ENCODE assay signal across 1 cellular context in the genomic region with DNA sequence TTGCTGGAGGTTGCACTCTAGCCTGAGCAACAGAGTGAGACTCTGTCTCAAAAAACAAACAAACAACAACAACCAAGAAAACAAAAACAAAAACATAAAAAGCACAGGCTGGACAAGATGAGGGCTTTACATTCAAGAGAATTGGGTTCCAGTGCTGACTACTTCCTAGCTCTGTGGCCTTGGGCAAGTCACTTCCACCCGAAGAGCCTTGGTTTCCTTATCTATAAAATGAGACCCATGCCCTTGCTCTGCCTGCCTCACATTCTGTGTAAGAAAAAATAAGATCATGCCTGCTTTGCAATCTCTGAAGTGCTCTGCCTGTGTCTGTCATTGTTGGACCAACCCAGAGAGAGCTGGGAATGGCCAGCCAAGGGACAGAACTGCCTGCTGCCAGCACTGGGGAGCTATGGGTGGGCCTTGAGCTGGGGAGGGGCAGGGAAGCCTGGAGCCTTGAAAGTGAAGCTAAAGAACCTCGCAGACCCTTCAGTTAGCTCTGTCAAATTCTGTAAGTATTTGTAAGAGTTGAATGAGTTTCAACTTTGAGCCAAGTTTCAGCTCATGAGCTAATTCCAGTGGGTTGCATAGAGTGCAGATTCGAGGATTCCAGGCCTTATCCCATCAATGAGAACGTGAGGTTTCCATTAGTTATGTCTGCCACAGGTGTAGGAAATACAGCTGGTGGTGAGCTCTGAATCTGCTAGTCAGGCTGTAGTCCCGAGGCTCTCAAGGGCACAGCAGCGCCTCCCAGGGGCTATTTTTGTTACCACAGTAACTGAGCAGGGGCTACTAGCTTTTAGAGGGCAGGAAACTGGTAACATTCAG.
A peak's percentile ranks its signal among the peaks of the same experiment; 100 is the strongest.
TF ChIP-seq lines count a peak whose summit lies in the region.

No MANE protein-coding gene starts in this region.

TF ChIP-seq in HepG2, 621 proteins besides CTCF, POLR2A, EP300 and RAD21 (continued from another document and continues in another):
- TF ChIP-seq, protein P1, sequence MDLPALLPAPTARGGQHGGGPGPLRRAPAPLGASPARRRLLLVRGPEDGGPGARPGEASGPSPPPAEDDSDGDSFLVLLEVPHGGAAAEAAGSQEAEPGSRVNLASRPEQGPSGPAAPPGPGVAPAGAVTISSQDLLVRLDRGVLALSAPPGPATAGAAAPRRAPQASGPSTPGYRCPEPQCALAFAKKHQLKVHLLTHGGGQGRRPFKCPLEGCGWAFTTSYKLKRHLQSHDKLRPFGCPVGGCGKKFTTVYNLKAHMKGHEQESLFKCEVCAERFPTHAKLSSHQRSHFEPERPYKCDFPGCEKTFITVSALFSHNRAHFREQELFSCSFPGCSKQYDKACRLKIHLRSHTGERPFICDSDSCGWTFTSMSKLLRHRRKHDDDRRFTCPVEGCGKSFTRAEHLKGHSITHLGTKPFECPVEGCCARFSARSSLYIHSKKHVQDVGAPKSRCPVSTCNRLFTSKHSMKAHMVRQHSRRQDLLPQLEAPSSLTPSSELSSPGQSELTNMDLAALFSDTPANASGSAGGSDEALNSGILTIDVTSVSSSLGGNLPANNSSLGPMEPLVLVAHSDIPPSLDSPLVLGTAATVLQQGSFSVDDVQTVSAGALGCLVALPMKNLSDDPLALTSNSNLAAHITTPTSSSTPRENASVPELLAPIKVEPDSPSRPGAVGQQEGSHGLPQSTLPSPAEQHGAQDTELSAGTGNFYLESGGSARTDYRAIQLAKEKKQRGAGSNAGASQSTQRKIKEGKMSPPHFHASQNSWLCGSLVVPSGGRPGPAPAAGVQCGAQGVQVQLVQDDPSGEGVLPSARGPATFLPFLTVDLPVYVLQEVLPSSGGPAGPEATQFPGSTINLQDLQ (CRISPR knock-in tag; IDR thresholded peaks at IDR 0.05), result no peak
- TF ChIP-seq ZNF432 (CRISPR knock-in tag; IDR thresholded peaks at IDR 0.05; ENCODE audit: borderline replicate concordance) (no peak), ZNF614 (CRISPR knock-in tag; IDR thresholded peaks at IDR 0.05; ENCODE audit: borderline replicate concordance) (peak; percentile 82; the same call in 1 of the 2 replicates), U2AF1 (optimal IDR thresholded peaks at IDR 0.05; ENCODE audit: low read depth, low read length) (no peak), BORCS8-MEF2B (CRISPR knock-in tag; IDR thresholded peaks at IDR 0.05) (no peak), ZNF672 (CRISPR knock-in tag; IDR thresholded peaks at IDR 0.05) (no peak), ELF1 (CRISPR knock-in tag; IDR thresholded peaks at IDR 0.05) (peak; percentile 64), GATAD1 (CRISPR knock-in tag; IDR thresholded peaks at IDR 0.05) (peak; percentile 62), ZC3H13 (CRISPR knock-in tag; IDR thresholded peaks at IDR 0.05) (no peak), FLYWCH1 (CRISPR knock-in tag; IDR thresholded peaks at IDR 0.05) (no peak), HNRNPLL (IDR thresholded peaks at IDR 0.05; ENCODE audit: low read depth, low read length, poor library complexity, severe bottlenecking) (no peak), CCDC6 (CRISPR knock-in tag; IDR thresholded peaks at IDR 0.05) (no peak), KLF11 (CRISPR knock-in tag; IDR thresholded peaks at IDR 0.05) (0 out of 2 replicates have a peak, but pooled peaks have one; percentile 31), PAF1 (CRISPR knock-in tag; IDR thresholded peaks at IDR 0.05) (no peak), ZFX (CRISPR knock-in tag; IDR thresholded peaks at IDR 0.05; ENCODE audit: low read depth) (peak; percentile 32; the same call in 1 of the 2 replicates), EED (CRISPR knock-in tag; IDR thresholded peaks at IDR 0.05) (no peak), PHF20 (CRISPR knock-in tag; IDR thresholded peaks at IDR 0.05) (peak; percentile 57; the same call in 1 of the 2 replicates), ZNF546 (CRISPR knock-in tag; conservative IDR thresholded peaks at IDR 0.05) (no peak), ZNF224 (CRISPR knock-in tag; IDR thresholded peaks at IDR 0.05) (no peak), ZNF572 (CRISPR knock-in tag; IDR thresholded peaks at IDR 0.05) (no peak), FOXA1 (IDR thresholded peaks at IDR 0.05) (no peak), FOXA1 (CRISPR knock-in tag; IDR thresholded peaks at IDR 0.05) (0 out of 2 replicates have a peak, but pooled peaks have one; percentile 7), ZNF143 (CRISPR knock-in tag; IDR thresholded peaks at IDR 0.05) (no peak)
- TF ChIP-seq, protein P2, sequence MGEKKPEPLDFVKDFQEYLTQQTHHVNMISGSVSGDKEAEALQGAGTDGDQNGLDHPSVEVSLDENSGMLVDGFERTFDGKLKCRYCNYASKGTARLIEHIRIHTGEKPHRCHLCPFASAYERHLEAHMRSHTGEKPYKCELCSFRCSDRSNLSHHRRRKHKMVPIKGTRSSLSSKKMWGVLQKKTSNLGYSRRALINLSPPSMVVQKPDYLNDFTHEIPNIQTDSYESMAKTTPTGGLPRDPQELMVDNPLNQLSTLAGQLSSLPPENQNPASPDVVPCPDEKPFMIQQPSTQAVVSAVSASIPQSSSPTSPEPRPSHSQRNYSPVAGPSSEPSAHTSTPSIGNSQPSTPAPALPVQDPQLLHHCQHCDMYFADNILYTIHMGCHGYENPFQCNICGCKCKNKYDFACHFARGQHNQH (CRISPR knock-in tag; IDR thresholded peaks at IDR 0.05), result peak; percentile 77; the same call in 1 of the 2 replicates
- TF ChIP-seq, protein P3, sequence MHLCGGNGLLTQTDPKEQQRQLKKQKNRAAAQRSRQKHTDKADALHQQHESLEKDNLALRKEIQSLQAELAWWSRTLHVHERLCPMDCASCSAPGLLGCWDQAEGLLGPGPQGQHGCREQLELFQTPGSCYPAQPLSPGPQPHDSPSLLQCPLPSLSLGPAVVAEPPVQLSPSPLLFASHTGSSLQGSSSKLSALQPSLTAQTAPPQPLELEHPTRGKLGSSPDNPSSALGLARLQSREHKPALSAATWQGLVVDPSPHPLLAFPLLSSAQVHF (CRISPR knock-in tag; IDR thresholded peaks at IDR 0.05), result no peak
- TF ChIP-seq, protein P4, sequence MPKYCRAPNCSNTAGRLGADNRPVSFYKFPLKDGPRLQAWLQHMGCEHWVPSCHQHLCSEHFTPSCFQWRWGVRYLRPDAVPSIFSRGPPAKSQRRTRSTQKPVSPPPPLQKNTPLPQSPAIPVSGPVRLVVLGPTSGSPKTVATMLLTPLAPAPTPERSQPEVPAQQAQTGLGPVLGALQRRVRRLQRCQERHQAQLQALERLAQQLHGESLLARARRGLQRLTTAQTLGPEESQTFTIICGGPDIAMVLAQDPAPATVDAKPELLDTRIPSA (CRISPR knock-in tag; IDR thresholded peaks at IDR 0.05; ENCODE audit: borderline replicate concordance), result no peak
- TF ChIP-seq, protein P5, sequence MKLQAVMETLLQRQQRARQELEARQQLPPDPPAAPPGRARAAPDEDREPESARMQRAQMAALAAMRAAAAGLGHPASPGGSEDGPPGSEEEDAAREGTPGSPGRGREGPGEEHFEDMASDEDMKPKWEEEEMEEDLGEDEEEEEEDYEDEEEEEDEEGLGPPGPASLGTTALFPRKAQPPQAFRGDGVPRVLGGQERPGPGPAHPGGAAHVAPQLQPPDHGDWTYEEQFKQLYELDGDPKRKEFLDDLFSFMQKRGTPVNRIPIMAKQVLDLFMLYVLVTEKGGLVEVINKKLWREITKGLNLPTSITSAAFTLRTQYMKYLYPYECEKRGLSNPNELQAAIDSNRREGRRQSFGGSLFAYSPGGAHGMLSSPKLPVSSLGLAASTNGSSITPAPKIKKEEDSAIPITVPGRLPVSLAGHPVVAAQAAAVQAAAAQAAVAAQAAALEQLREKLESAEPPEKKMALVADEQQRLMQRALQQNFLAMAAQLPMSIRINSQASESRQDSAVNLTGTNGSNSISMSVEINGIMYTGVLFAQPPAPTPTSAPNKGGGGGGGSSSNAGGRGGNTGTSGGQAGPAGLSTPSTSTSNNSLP (IDR thresholded peaks at IDR 0.05; ENCODE audit: low read depth, low read length), result peak; percentile 71
- TF ChIP-seq, protein P6, sequence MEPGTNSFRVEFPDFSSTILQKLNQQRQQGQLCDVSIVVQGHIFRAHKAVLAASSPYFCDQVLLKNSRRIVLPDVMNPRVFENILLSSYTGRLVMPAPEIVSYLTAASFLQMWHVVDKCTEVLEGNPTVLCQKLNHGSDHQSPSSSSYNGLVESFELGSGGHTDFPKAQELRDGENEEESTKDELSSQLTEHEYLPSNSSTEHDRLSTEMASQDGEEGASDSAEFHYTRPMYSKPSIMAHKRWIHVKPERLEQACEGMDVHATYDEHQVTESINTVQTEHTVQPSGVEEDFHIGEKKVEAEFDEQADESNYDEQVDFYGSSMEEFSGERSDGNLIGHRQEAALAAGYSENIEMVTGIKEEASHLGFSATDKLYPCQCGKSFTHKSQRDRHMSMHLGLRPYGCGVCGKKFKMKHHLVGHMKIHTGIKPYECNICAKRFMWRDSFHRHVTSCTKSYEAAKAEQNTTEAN (CRISPR knock-in tag; conservative IDR thresholded peaks at IDR 0.05), result no peak
- TF ChIP-seq, protein P7, sequence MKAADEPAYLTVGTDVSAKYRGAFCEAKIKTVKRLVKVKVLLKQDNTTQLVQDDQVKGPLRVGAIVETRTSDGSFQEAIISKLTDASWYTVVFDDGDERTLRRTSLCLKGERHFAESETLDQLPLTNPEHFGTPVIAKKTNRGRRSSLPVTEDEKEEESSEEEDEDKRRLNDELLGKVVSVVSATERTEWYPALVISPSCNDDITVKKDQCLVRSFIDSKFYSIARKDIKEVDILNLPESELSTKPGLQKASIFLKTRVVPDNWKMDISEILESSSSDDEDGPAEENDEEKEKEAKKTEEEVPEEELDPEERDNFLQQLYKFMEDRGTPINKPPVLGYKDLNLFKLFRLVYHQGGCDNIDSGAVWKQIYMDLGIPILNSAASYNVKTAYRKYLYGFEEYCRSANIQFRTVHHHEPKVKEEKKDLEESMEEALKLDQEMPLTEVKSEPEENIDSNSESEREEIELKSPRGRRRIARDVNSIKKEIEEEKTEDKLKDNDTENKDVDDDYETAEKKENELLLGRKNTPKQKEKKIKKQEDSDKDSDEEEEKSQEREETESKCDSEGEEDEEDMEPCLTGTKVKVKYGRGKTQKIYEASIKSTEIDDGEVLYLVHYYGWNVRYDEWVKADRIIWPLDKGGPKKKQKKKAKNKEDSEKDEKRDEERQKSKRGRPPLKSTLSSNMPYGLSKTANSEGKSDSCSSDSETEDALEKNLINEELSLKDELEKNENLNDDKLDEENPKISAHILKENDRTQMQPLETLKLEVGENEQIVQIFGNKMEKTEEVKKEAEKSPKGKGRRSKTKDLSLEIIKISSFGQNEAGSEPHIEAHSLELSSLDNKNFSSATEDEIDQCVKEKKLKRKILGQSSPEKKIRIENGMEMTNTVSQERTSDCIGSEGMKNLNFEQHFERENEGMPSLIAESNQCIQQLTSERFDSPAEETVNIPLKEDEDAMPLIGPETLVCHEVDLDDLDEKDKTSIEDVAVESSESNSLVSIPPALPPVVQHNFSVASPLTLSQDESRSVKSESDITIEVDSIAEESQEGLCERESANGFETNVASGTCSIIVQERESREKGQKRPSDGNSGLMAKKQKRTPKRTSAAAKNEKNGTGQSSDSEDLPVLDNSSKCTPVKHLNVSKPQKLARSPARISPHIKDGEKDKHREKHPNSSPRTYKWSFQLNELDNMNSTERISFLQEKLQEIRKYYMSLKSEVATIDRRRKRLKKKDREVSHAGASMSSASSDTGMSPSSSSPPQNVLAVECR (CRISPR knock-in tag; IDR thresholded peaks at IDR 0.05; ENCODE audit: borderline replicate concordance), result no peak; the same call in 1 of the 2 replicates
- TF ChIP-seq, protein P8, sequence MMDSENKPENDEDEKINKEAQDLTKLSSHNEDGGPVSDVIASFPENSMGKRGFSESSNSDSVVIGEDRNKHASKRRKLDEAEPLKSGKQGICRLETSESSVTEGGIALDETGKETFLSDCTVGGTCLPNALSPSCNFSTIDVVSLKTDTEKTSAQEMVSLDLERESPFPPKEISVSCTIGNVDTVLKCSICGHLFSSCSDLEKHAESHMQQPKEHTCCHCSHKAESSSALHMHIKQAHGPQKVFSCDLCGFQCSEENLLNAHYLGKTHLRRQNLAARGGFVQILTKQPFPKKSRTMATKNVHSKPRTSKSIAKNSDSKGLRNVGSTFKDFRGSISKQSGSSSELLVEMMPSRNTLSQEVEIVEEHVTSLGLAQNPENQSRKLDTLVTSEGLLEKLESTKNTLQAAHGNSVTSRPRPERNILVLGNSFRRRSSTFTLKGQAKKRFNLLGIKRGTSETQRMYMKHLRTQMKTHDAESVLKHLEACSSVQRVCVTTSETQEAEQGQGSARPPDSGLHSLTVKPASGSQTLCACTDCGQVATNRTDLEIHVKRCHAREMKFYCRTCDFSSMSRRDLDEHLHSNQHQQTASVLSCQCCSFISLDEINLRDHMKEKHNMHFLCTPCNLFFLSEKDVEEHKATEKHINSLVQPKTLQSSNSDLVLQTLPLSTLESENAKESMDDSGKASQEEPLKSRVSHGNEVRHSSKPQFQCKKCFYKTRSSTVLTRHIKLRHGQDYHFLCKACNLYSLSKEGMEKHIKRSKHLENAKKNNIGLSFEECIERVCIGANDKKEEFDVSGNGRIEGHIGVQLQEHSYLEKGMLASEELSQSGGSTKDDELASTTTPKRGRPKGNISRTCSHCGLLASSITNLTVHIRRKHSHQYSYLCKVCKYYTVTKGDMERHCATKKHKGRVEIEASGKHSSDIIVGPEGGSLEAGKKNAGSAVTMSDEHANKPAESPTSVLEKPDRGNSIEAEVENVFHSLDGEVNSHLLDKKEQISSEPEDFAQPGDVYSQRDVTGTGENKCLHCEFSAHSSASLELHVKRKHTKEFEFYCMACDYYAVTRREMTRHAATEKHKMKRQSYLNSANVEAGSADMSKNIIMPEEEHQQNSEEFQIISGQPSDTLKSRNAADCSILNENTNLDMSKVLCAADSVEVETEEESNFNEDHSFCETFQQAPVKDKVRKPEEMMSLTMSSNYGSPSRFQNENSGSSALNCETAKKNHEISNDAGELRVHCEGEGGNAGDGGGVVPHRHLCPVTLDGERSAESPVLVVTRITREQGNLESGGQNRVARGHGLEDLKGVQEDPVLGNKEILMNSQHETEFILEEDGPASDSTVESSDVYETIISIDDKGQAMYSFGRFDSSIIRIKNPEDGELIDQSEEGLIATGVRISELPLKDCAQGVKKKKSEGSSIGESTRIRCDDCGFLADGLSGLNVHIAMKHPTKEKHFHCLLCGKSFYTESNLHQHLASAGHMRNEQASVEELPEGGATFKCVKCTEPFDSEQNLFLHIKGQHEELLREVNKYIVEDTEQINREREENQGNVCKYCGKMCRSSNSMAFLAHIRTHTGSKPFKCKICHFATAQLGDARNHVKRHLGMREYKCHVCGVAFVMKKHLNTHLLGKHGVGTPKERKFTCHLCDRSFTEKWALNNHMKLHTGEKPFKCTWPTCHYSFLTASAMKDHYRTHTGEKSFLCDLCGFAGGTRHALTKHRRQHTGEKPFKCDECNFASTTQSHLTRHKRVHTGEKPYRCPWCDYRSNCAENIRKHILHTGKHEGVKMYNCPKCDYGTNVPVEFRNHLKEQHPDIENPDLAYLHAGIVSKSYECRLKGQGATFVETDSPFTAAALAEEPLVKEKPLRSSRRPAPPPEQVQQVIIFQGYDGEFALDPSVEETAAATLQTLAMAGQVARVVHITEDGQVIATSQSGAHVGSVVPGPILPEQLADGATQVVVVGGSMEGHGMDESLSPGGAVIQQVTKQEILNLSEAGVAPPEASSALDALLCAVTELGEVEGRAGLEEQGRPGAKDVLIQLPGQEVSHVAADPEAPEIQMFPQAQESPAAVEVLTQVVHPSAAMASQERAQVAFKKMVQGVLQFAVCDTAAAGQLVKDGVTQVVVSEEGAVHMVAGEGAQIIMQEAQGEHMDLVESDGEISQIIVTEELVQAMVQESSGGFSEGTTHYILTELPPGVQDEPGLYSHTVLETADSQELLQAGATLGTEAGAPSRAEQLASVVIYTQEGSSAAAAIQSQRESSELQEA (CRISPR knock-in tag; IDR thresholded peaks at IDR 0.05; ENCODE audit: not compliant biosample characterization), result no peak
- TF ChIP-seq, protein P9, sequence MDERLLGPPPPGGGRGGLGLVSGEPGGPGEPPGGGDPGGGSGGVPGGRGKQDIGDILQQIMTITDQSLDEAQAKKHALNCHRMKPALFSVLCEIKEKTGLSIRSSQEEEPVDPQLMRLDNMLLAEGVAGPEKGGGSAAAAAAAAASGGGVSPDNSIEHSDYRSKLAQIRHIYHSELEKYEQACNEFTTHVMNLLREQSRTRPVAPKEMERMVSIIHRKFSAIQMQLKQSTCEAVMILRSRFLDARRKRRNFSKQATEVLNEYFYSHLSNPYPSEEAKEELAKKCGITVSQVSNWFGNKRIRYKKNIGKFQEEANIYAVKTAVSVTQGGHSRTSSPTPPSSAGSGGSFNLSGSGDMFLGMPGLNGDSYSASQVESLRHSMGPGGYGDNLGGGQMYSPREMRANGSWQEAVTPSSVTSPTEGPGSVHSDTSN (CRISPR knock-in tag; IDR thresholded peaks at IDR 0.05), result no peak
